ENCODE assay signal across 16 cellular contexts in the genomic region with DNA sequence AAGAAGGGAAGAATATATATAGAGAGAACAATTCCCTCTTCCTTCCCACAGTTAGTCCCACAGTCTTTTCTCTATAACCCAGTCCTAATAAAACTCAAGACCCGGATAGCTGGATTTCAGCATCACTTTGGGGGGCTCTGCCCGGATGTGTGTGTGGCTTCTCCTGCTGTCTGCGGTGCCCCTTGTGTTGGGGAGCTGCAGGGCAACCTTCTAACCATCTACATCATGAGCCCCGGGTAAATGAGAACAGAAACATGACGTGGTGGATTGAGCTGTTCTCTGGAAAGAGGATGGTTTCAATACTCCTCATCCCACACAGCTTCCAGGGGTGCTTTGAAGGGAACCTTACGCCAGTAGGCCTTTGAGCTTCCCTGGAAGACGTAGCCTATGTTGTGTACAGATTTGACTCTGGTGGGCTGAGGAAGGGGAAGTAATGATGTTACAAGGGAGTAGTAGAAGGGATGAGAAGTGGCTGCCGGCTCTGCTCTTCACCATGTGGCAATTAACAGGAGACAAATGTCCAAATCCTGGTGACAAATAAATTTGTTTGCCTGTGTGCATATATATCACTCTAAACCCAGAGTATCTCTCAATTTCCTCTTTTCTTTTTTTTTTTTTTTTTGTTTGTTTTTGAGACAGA. TPM values are rescaled to one million over a fixed set of nuclear protein-coding genes. Genes with fewer than 3 reads are reported as not detected.
DNase-seq lines count a peak whose midpoint lies in the region; TF ChIP-seq lines count a peak whose summit lies in the region.
"Had no signal": no experiment of that assay in that cellular context is flagged by ENCODE, and none has a peak within 500 bp of the region (broad histone marks: within the 10 kb centered on the region; RNA-seq: fewer than 3 reads in every experiment).

No MANE protein-coding gene starts in this region.

- H3K4me1 ChIP-seq in Karpas-422 (ENCODE audit: low read length) = peaks cover 7% of the 10 kb centered on the region
- peaks cover 12% of the 10 kb centered on the region for H3K4me1 ChIP-seq in OCI-LY7 (ENCODE audit: insufficient read depth, low read length, poor library complexity, severe bottlenecking)
- H3K4me1 ChIP-seq in mesenchymal stem cell (ENCODE audit: control insufficient read depth, insufficient read depth, low read depth, low read length) = peaks cover 4% of the 10 kb centered on the region
- peaks cover 4 to 9% (median 6%) of the 10 kb centered on the region in 4 donors for H3K4me1 ChIP-seq in stomach
- H3K4me1 ChIP-seq: HAP-1 had no signal

- DNase-seq in GM12865 (ENCODE audit: low read depth) (no peak), Karpas-422 (peak; percentile 50), OCI-LY7 (ENCODE audit: low spot score) (peak; percentile 42), mesenchymal stem cell (no peak), stomach (no peak), DMS53 treated with DMSO at 0.1 percent for 48 hours (lab: John Stamatoyannopoulos, UW; ENCODE audit: unreplicated experiment) (no peak)
- DNase-seq in stimulated activated CD4-positive, alpha-beta T cell treated with anti-CD3 and anti-CD28 coated beads, Interleukin-15, amount 100 ng/mL, for 24 hours = no peak
- DNase-seq: C1 segment of cervical spinal cord, DMS 273 treated with DMSO at 0.1 percent for 48 hours, NCI-H1092 treated with DMSO at 0.1 percent for 48 hours, NCI-H2081 treated with DMSO at 0.1 percent for 48 hours, NCI-H510A, NCI-H774, SHP77 treated with DMSO at 0.1 percent for 48 hours had no signal

- no peak for TF ChIP-seq EP300 in stomach (IDR thresholded peaks at IDR 0.05)

- H3K79me2 ChIP-seq in Karpas-422 (ENCODE audit: low read length) = no peaks in the 10 kb centered on the region
- H3K79me2 ChIP-seq in OCI-LY7 (ENCODE audit: insufficient read depth, low read depth, low read length) = no peaks in the 10 kb centered on the region

- H3K18ac ChIP-seq in mesenchymal stem cell (ENCODE audit: low read depth in 1 of 2, low read length in 2 of 2) = no peak overlapping the region

- H3K27ac ChIP-seq in Karpas-422 (ENCODE audit: low read length) (no peak overlapping the region), OCI-LY7 (ENCODE audit: low read depth, low read length, poor library complexity, severe bottlenecking) (no peak overlapping the region), mesenchymal stem cell (ENCODE audit: low read length, poor library complexity, severe bottlenecking) (no peak overlapping the region), stomach (no peak overlapping the region)

- H2BK120ac ChIP-seq in mesenchymal stem cell (ENCODE audit: low read depth, low read length) = no peak overlapping the region

- no peak overlapping the region for H4K91ac ChIP-seq in mesenchymal stem cell (ENCODE audit: low read length)

- intact Hi-C loops in OCI-LY7 (cut with micrococcal nuclease; ENCODE audit: unreplicated experiment) = no loop called here
- intact Hi-C loops in stomach (cut with DNase I; ENCODE audit: low total_unique reads) = no loop called here

- H3K9ac ChIP-seq in Karpas-422 (ENCODE audit: low read length) (no peak overlapping the region), mesenchymal stem cell (ENCODE audit: low read length) (no peak overlapping the region)

- H3K4ac ChIP-seq in mesenchymal stem cell (ENCODE audit: low read depth in 1 of 2, low read length in 2 of 2) = no peak overlapping the region

- H3K9me2 ChIP-seq in Karpas-422 (replicated peaks; ENCODE audit: insufficient read depth, low read length) (no peaks in the 10 kb centered on the region), OCI-LY7 (ENCODE audit: insufficient read depth, low read length) (no peaks in the 10 kb centered on the region)

- H3K36me3 ChIP-seq in Karpas-422 (ENCODE audit: insufficient read depth, low read length) (no peaks in the 10 kb centered on the region), OCI-LY7 (ENCODE audit: insufficient read depth, low read length) (no peaks in the 10 kb centered on the region), mesenchymal stem cell (ENCODE audit: control insufficient read depth in 1 of 2, insufficient read depth in 2 of 2, low read depth in 1 of 2, low read length in 2 of 2) (no peaks in the 10 kb centered on the region), stomach (no peaks in the 10 kb centered on the region)
- H3K36me3 ChIP-seq: HAP-1 had no signal

- peak overlapping the region in 1 of 2 experiments; percentile 55 for H3K14ac ChIP-seq in mesenchymal stem cell (ENCODE audit: low read length in 2 of 2)

- H3K4me2 ChIP-seq in Karpas-422 (ENCODE audit: low read depth, low read length, poor library complexity, severe bottlenecking) (no peak overlapping the region), OCI-LY7 (ENCODE audit: low read length) (no peak overlapping the region), mesenchymal stem cell (ENCODE audit: low read length, poor library complexity, severe bottlenecking) (no peak overlapping the region)

- H3K27me3 ChIP-seq in Karpas-422 (ENCODE audit: low read length) = no peaks in the 10 kb centered on the region
- no peaks in the 10 kb centered on the region for H3K27me3 ChIP-seq in mesenchymal stem cell (ENCODE audit: control insufficient read depth in 1 of 2, insufficient read depth in 1 of 2, low read length in 2 of 2)
- H3K27me3 ChIP-seq in stomach = peaks cover 0 to 14% (median 0%) of the 10 kb centered on the region in 3 donors

- WGBS in mesenchymal stem cell = 50% methylated on average over 4 of the region's 8 CpGs
- WGBS in stomach, 5 donors = 76 to 89% (median 82%) methylated on average over 8 of the region's 8 CpGs

- TF ChIP-seq POLR2A in stomach (IDR thresholded peaks at IDR 0.05) = no peak

- TF ChIP-seq CTCF in GM12865 (IDR thresholded peaks at IDR 0.05; ENCODE audit: insufficient read depth, low read depth, low read length, missing control alignments) = peak; percentile 12
- TF ChIP-seq CTCF in OCI-LY7 (conservative IDR thresholded peaks at IDR 0.05; ENCODE audit: low read length) = peak; percentile 72
- TF ChIP-seq CTCF in stomach (IDR thresholded peaks at IDR 0.05) = no peak

- no peak overlapping the region for H2AK5ac ChIP-seq in mesenchymal stem cell (ENCODE audit: low read length, severe bottlenecking)

- peak overlapping the region; percentile 29 for H4K8ac ChIP-seq in mesenchymal stem cell (ENCODE audit: low read length)

- POLR2A ChIA-PET in OCI-LY7 (lab: Charles Lee) = interaction anchor here (0.7 to 0.8 kb wide), 2 partner anchors 30 to 83 kb away, joined by 3 read pairs; no protein-coding TSS in a partner anchor

- H2AFZ ChIP-seq in Karpas-422 (ENCODE audit: low read length) (no peak overlapping the region), OCI-LY7 (ENCODE audit: low read length) (peak overlapping the region; percentile 49; the same call in 1 of the 2 replicates), mesenchymal stem cell (ENCODE audit: low read depth, low read length) (no peak overlapping the region)

- H3K23ac ChIP-seq in mesenchymal stem cell (ENCODE audit: low read length in 2 of 2) = no peak overlapping the region

- BruUV-seq in OCI-LY7 (replicated peaks; lab: Mats Ljungman, UMichigan) = no TSS peak

- no peak overlapping the region for H2BK15ac ChIP-seq in mesenchymal stem cell (ENCODE audit: low read depth, poor library complexity, severe bottlenecking)

- H4K20me1 ChIP-seq in Karpas-422 (ENCODE audit: insufficient read depth, low read depth, low read length) = no peaks in the 10 kb centered on the region
- no peaks in the 10 kb centered on the region for H4K20me1 ChIP-seq in OCI-LY7 (ENCODE audit: insufficient read depth, low read length)

- no peak overlapping the region for H2BK5ac ChIP-seq in mesenchymal stem cell (ENCODE audit: low read depth, low read length, poor library complexity, severe bottlenecking)

- H3K79me1 ChIP-seq in mesenchymal stem cell (replicated peaks; ENCODE audit: low read length, poor library complexity, severe bottlenecking) = no peaks in the 10 kb centered on the region

- no peak overlapping the region for H3K4me3 ChIP-seq in GM12865 (ENCODE audit: low read depth, low read length)
- no peak overlapping the region for H3K4me3 ChIP-seq in Karpas-422 (ENCODE audit: low read length)
- no peak overlapping the region for H3K4me3 ChIP-seq in OCI-LY7 (ENCODE audit: low read depth, low read length, poor library complexity, severe bottlenecking)
- no peak overlapping the region for H3K4me3 ChIP-seq in mesenchymal stem cell (ENCODE audit: insufficient read depth in 1 of 2, low read depth in 1 of 2, low read length in 2 of 2)
- H3K4me3 ChIP-seq in stomach = no peak overlapping the region
- H3K4me3 ChIP-seq: HAP-1 had no signal

- H3K9me3 ChIP-seq in Karpas-422 (ENCODE audit: low read length) (no peaks in the 10 kb centered on the region), OCI-LY7 (ENCODE audit: low read length) (no peaks in the 10 kb centered on the region), mesenchymal stem cell (ENCODE audit: control insufficient read depth, low read length) (no peaks in the 10 kb centered on the region), stomach (no peaks in the 10 kb centered on the region)
- H3K9me3 ChIP-seq: HAP-1 had no signal

- CTCF ChIA-PET in OCI-LY7 (lab: Charles Lee; ENCODE audit: unreplicated experiment) = interaction anchor here (1.2 kb wide), 1 partner anchor 11 kb away, joined by 4 read pairs; no protein-coding TSS in a partner anchor

- H2BK12ac ChIP-seq in mesenchymal stem cell (ENCODE audit: low read length in 2 of 2) = peak overlapping the region in 1 of 2 experiments; percentile 18

RNA-seq across cellular contexts. Expression of a gene that starts 13.5 kb away (rescaled TPM):
- 0.11 and 0.54 TPM in 2 replicates for total RNA-seq in Karpas-422 (2014; rRNA removed; shearing (Covaris generic); ENCODE audit: low replicate concordance)
- total RNA-seq in OCI-LY7 (2014; rRNA removed; shearing (Covaris generic)) = 1.5 and 2.2 TPM in 2 replicates
- total RNA-seq in OCI-LY7 (2022) = 1.9 and 3.3 TPM in 2 replicates
- 7.5 TPM for polyA plus RNA-seq in mesenchymal stem cell (2013, experiment 1 of 2)
- polyA plus RNA-seq in mesenchymal stem cell (2013, experiment 2 of 2) = 7.3 TPM
- total RNA-seq in stomach = 10 to 100 TPM in 2 of 5 donors, 1 to 10 TPM in 2, under 1 TPM in 1; under 0.01 to 22.7 (median 6.4) TPM
- 1 to 10 TPM; 3.1 to 7.0 (median 3.6) TPM for polyA plus RNA-seq in stomach
- total RNA-seq: A673 had no signal

Comparison
In these comparisons a context has a peak if more than half of its experiments do, and no peak if none do; other contexts are left out.
1. DNase-seq: peak in Karpas-422 (single experiment) and OCI-LY7 (single experiment); none in GM12865 (single experiment), mesenchymal stem cell (single experiment), stimulated activated CD4-positive, alpha-beta T cell treated with anti-CD3 and anti-CD28 coated beads, Interleukin-15, amount 100 ng/mL, for 24 hours (single experiment), stomach (single experiment) and DMS53 treated with DMSO at 0.1 percent for 48 hours (single experiment).
2. CTCF ChIP-seq: peak in GM12865 (single experiment) and OCI-LY7 (single experiment); none in stomach (0 of 7).